30 cellular contexts compared by ENCODE assay signal in the genomic region with DNA sequence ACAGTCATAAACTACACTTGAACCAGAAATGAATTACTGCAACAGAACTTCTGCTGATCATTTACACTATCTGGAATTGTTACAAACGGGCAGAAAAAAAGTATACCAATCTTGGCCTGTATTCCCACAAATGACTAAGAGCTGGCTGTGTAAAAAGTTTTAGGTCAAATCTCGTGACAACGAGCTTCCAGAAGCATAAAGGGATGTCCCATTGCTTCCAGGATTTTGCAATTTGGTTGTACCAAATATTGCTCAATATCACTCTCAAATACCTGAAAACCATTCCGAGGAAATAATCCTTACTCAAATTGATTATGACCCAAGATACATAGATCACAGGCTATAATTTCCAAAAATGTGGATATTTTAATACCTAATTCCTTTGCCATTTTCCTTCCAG.
"Had no signal": no experiment of that assay in that cellular context is flagged by ENCODE, and none has a peak within 500 bp of the region (broad histone marks: within the 10 kb centered on the region; RNA-seq: fewer than 3 reads in every experiment).

No MANE protein-coding gene starts in this region.

- H3K27ac ChIP-seq: adrenal gland, ascending aorta, VCaP had no signal

- DNase-seq: activated B cell treated with CpG ODN at 0.5 μM for 24 hours; activated CD4-positive, alpha-beta memory T cell treated with anti-CD3 and anti-CD28 coated beads for 36 hours; activated CD4-positive, alpha-beta T cell treated with anti-CD3 and anti-CD28 coated beads for 4 hours; activated CD4-positive, alpha-beta T cell treated with anti-CD3 and anti-CD28 coated beads, Interleukin-2, amount 10 ng/mL, durations not matched to agents 24 days and 14 days; activated CD4-positive, alpha-beta T cell treated with anti-CD3 and anti-CD28 coated beads, Interleukin-2, amount 50 U/mL, for 1 hour; activated CD4-positive, alpha-beta T cell treated with anti-CD3 and anti-CD28 coated beads, Interleukin-2, amount 50 U/mL, for 4 hours; activated CD4-positive, CD25-positive, alpha-beta regulatory T cell treated with anti-CD3 and anti-CD28 coated beads, Interleukin-2, amount 50 U/mL, for 72 hours; activated CD8-positive, alpha-beta memory T cell treated with anti-CD3 and anti-CD28 coated beads, Interleukin-2, amount 50 U/mL, for 4 hours; activated CD8-positive, alpha-beta T cell treated with anti-CD3 and anti-CD28 coated beads for 36 hours; activated effector memory CD4-positive, alpha-beta T cell treated with anti-CD3 and anti-CD28 coated beads, Interleukin-2, amount 50 U/mL, for 16 hours; activated gamma-delta T cell treated with Interleukin-2 at 50 U/mL for 16 hours; activated naive CD4-positive, alpha-beta T cell; activated naive CD4-positive, alpha-beta T cell treated with anti-CD3 and anti-CD28 coated beads for 36 hours; activated naive CD4-positive, alpha-beta T cell treated with anti-CD3 and anti-CD28 coated beads, Interleukin-2, amount 50 U/mL, for 16 hours; activated naive CD8-positive, alpha-beta T cell treated with anti-CD3 and anti-CD28 coated beads for 36 hours; activated T-cell treated with anti-CD3 and anti-CD28 coated beads for 4 hours; activated T-cell treated with anti-CD3 and anti-CD28 coated beads, Interleukin-2, amount 50 U/mL, for 1 hour; activated T-cell treated with anti-CD3 and anti-CD28 coated beads, Interleukin-2, amount 50 U/mL, for 4 hours; activated T-cell treated with anti-CD3 and anti-CD28 coated beads, Interleukin-2, amount 50 U/mL, for 72 hours; adrenal gland; amniotic stem cell; central memory CD4-positive, alpha-beta T cell; T-helper 1 cell; T-helper 2 cell; T-helper 9 cell had no signal

- H3K4me1 ChIP-seq: adrenal gland, ascending aorta had no signal

- ATAC-seq: activated CD8-positive, alpha-beta T cell treated with anti-CD3 and anti-CD28 coated beads for 36 hours; activated naive CD4-positive, alpha-beta T cell treated with anti-CD3 and anti-CD28 coated beads, Interleukin-2, amount 50 U/mL, for 72 hours; activated T-cell treated with anti-CD3 and anti-CD28 coated beads, Interleukin-2, amount 50 U/mL, for 4 hours; activated T-cell treated with anti-CD3 and anti-CD28 coated beads, Interleukin-2, amount 50 U/mL, for 72 hours; activated T-helper 17 cell treated with anti-CD3 and anti-CD28 coated beads, Interleukin-2, amount 50 U/mL, for 72 hours had no signal

- H3K36me3 ChIP-seq: adrenal gland, ascending aorta had no signal

- FAIRE-seq: TTC549 had no signal

- H3K4me3 ChIP-seq: adrenal gland, ascending aorta had no signal

- H3K27me3 ChIP-seq: ascending aorta had no signal

- H3K9me3 ChIP-seq: adrenal gland, ascending aorta had no signal
